14 cellular contexts compared by ENCODE assay signal in the genomic region with DNA sequence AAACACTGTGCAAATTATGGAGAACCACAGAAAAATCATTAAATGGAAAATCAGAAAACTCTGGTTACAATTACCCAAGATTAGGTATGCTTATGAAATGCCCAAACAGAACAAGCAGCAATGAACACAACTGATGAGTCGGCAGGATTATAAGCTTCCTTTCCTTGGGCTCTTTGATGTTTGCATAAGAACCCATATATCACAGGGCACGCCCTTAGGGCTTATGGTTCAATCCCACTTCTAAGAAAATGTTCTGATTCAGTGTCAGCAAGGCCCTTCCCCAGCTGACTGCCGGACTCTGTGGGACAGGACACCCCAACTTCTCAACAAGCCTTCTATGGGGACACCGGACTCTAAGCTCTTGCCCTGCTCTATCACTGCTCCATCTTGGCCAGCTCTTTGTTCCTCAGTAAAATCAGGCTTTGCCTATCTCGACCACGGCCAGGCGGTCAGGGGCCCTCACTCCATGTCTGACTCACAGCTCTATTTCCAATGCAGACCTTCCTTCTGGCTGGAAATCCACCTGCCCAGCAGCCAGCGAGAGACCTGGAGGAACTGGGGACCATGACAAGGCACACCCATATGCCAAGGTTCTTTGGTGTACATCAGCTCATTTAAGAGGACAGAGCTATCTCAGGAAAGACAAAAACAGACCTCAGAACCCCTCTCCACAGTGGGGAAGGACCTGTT. TPM values are rescaled to one million over a fixed set of nuclear protein-coding genes. Genes with fewer than 3 reads are reported as not detected.
DNase-seq lines count a peak whose midpoint lies in the region; ATAC-seq, FAIRE-seq and TF ChIP-seq lines count a peak whose summit lies in the region.
"Had no signal": no experiment of that assay in that cellular context is flagged by ENCODE, and none has a peak within 500 bp of the region (broad histone marks: within the 10 kb centered on the region; RNA-seq: fewer than 3 reads in every experiment).

No MANE protein-coding gene starts in this region.

- POLR2A ChIA-PET in activated CD8-positive, alpha-beta T cell treated with anti-CD3 and anti-CD28 coated beads, Interleukin-2, amount 10 ng/mL, durations not matched to agents 7 days and 5 days (lab: Charles Lee) = no interaction called here
- POLR2A ChIA-PET in HepG2 (lab: Yijun Ruan, JAX) = no interaction called here

- no peak overlapping the region for H3K14ac ChIP-seq in H9 (ENCODE audit: insufficient read depth, low read length)

- H3K36me3 Mint-ChIP-seq in H9 (ENCODE audit: insufficient read depth in 1 of 3, low read depth in 3 of 3) = peaks cover 56 to 87% (median 74%) of the 10 kb centered on the region in 3 experiments; a peak in 6 of 7 replicates
- peaks cover 71% of the 10 kb centered on the region for H3K36me3 Mint-ChIP-seq in activated CD8-positive, alpha-beta T cell treated with anti-CD3 and anti-CD28 coated beads, Interleukin-2, amount 10 ng/mL, durations not matched to agents 7 days and 5 days (ENCODE audit: low read depth)

- H3K56ac ChIP-seq in H9 (ENCODE audit: insufficient read length, low read depth, low read length) = no peak overlapping the region

- DNase-seq in AML-193 (lab: John Stamatoyannopoulos, UW) (peak; percentile 8 to 40), H9 (no peak), HepG2 (ENCODE audit: low spot score) (no peak), NCI-H2196 (lab: John Stamatoyannopoulos, UW; ENCODE audit: unreplicated experiment) (no peak), D341Med (ENCODE audit: low spot score) (no peak), brain microvascular endothelial cell (no peak)
- no peak for DNase-seq in activated CD8-positive, alpha-beta T cell treated with anti-CD3 and anti-CD28 coated beads, Interleukin-2, amount 10 ng/mL, durations not matched to agents 7 days and 5 days
- DNase-seq: heart right ventricle; Karpas-422; stimulated activated CD4-positive, alpha-beta T cell treated with anti-CD3 and anti-CD28 coated beads, Interleukin-1b, Interleukin-23, amount 100 ng/mL, for 48 hours; T-helper 1 cell had no signal

- H3K23me2 ChIP-seq in H9 (ENCODE audit: insufficient read length, low read depth, low read length, poor library complexity, severe bottlenecking) = no peaks in the 10 kb centered on the region

- peaks cover 5% of the 10 kb centered on the region for H3K79me1 ChIP-seq in H9 (ENCODE audit: insufficient read depth, low read depth, low read length, poor library complexity, severe bottlenecking)

- H3K4me1 ChIP-seq in H9 (ENCODE audit: insufficient read depth, low read length) (no peaks in the 10 kb centered on the region), HepG2 (ENCODE audit: insufficient read depth, low read length) (no peaks in the 10 kb centered on the region)

- H3K36me3 ChIP-seq in HepG2 (replicated peaks in 1 of 2; ENCODE audit: control insufficient read depth in 1 of 2, insufficient read depth in 2 of 2, low read length in 2 of 2) (peaks cover 65 to 96% of the 10 kb centered on the region in 2 experiments), brain microvascular endothelial cell (replicated peaks) (peaks cover 77% of the 10 kb centered on the region)

- H4K20me1 ChIP-seq in H9 (ENCODE audit: control insufficient read depth, insufficient read depth, insufficient read length) (no peaks in the 10 kb centered on the region), HepG2 (ENCODE audit: insufficient read depth, low read length) (peaks cover 16% of the 10 kb centered on the region; the same call in 1 of the 2 replicates)

- no peaks in the 10 kb centered on the region for H3K27me3 Mint-ChIP-seq in H9 (ENCODE audit: low read depth)
- no peaks in the 10 kb centered on the region for H3K27me3 Mint-ChIP-seq in activated CD8-positive, alpha-beta T cell treated with anti-CD3 and anti-CD28 coated beads, Interleukin-2, amount 10 ng/mL, durations not matched to agents 7 days and 5 days (ENCODE audit: low read depth)

- no peak overlapping the region for H3K4me3 Mint-ChIP-seq in H9
- no peak overlapping the region for H3K4me3 Mint-ChIP-seq in activated CD8-positive, alpha-beta T cell treated with anti-CD3 and anti-CD28 coated beads, Interleukin-2, amount 10 ng/mL, durations not matched to agents 7 days and 5 days

- H3K9me3 ChIP-seq in H9 (ENCODE audit: control insufficient read depth, low read depth, low read length) (no peaks in the 10 kb centered on the region), HepG2 (ENCODE audit: low read length) (no peaks in the 10 kb centered on the region)
- H3K9me3 ChIP-seq: BLaER1 treated with 17β-estradiol and CSF1 and Interleukin-3, amounts not matched to agents 10 nM and 100 nM; heart right ventricle had no signal

- H3K27ac Mint-ChIP-seq in H9 = peak overlapping the region in 2 of 3 experiments; percentile 81 to 86; a peak in 4 of 7 replicates
- H3K27ac Mint-ChIP-seq in activated CD8-positive, alpha-beta T cell treated with anti-CD3 and anti-CD28 coated beads, Interleukin-2, amount 10 ng/mL, durations not matched to agents 7 days and 5 days = peak overlapping the region; percentile 23

- TF ChIP-seq RAD21 in HepG2 (CRISPR knock-in tag; IDR thresholded peaks at IDR 0.05) = no peak

- WGBS in H9 (ENCODE audit: extremely low coverage, insufficient read length, low lambda C conversion rate) = no CpG with 5 or more reads among the region's 8 CpGs
- 95% methylated on average over 8 of the region's 8 CpGs for WGBS in HepG2 (ENCODE audit: low lambda C conversion rate)

- H3K79me2 ChIP-seq in H9 (ENCODE audit: insufficient read depth, low read length) = no peaks in the 10 kb centered on the region; the same call in 1 of the 2 replicates
- peaks cover 9% of the 10 kb centered on the region for H3K79me2 ChIP-seq in HepG2 (ENCODE audit: insufficient read depth, low read length)

- no peak for FAIRE-seq in HepG2 (lab: Jason Lieb, UNC)

- H4K5ac ChIP-seq in H9 (ENCODE audit: insufficient read length, low read depth, low read length) = no peak overlapping the region

- CTCF ChIA-PET in activated CD8-positive, alpha-beta T cell treated with anti-CD3 and anti-CD28 coated beads, Interleukin-2, amount 10 ng/mL, durations not matched to agents 7 days and 5 days (lab: Charles Lee) = interaction anchor here (1.0 to 4.1 kb wide), 3 partner anchors 13 to 100 kb away, joined by 3 to 30 read pairs (median 9); no protein-coding TSS in a partner anchor
- CTCF ChIA-PET in HepG2 (lab: Yijun Ruan, JAX; ENCODE audit: low intra/inter-chr PET ratio, low total read pairs) = no interaction called here

- H2BK5ac ChIP-seq in H9 (ENCODE audit: insufficient read length, low read length) = no peak overlapping the region

- no peak overlapping the region for H2AFZ ChIP-seq in H9 (ENCODE audit: low read length)
- H2AFZ ChIP-seq in HepG2 (ENCODE audit: low read length) = no peak overlapping the region

- no peak overlapping the region for H3K27ac ChIP-seq in H9 (ENCODE audit: insufficient read length, low read depth, low read length)
- no peak overlapping the region for H3K27ac ChIP-seq in HepG2 (ENCODE audit: extremely low read length, insufficient read depth, low read length)
- no peak overlapping the region for H3K27ac ChIP-seq in brain microvascular endothelial cell
- H3K27ac ChIP-seq: heart right ventricle had no signal

- no peak for TF ChIP-seq CTCF in H9 (conservative IDR thresholded peaks at IDR 0.05)
- no peak for TF ChIP-seq CTCF in HepG2 (CRISPR knock-in tag; IDR thresholded peaks at IDR 0.05)
- TF ChIP-seq CTCF in brain microvascular endothelial cell (IDR thresholded peaks at IDR 0.05; ENCODE audit: low read depth, low read length, missing control alignments) = no peak

- no peak for TF ChIP-seq POLR2A in HepG2 (IDR thresholded peaks at IDR 0.05; ENCODE audit: insufficient read depth in 1 of 2, low read depth in 2 of 2, low read length in 2 of 2)

- no peaks in the 10 kb centered on the region for H3K9me3 Mint-ChIP-seq in H9
- no peaks in the 10 kb centered on the region for H3K9me3 Mint-ChIP-seq in activated CD8-positive, alpha-beta T cell treated with anti-CD3 and anti-CD28 coated beads, Interleukin-2, amount 10 ng/mL, durations not matched to agents 7 days and 5 days (ENCODE audit: insufficient read depth)

- no peak overlapping the region for H3K4me3 ChIP-seq in HepG2 (replicated peaks in 1 of 3; ENCODE audit: insufficient read depth in 1 of 3, low read depth in 2 of 3, low read length in 3 of 3)
- H3K4me3 ChIP-seq in brain microvascular endothelial cell (ENCODE audit: low read depth, low read length) = no peak overlapping the region
- H3K4me3 ChIP-seq: BLaER1 treated with 17β-estradiol and CSF1 and Interleukin-3, amounts not matched to agents 10 nM and 100 nM; heart right ventricle had no signal

- H3K4ac ChIP-seq in H9 (ENCODE audit: low read depth, low read length) = no peak overlapping the region

- H2BK12ac ChIP-seq in H9 (ENCODE audit: insufficient read length, low read depth, low read length) = no peak overlapping the region

- H2BK20ac ChIP-seq in H9 (ENCODE audit: low read depth, low read length, poor library complexity, severe bottlenecking) = no peak overlapping the region

- in situ Hi-C loops in HepG2 (cut with HindIII; ENCODE audit: extremely low pct_ligation_motif_present, low pct_unique_long_range_greater_than_20kb) (no loop called here), brain microvascular endothelial cell (cut with HindIII; ENCODE audit: low pct_ligation_motif_present, low sequenced_read_pairs) (no loop called here)

- H3K18ac ChIP-seq in H9 (ENCODE audit: insufficient read length, low read depth, low read length) = no peak overlapping the region

- no peak overlapping the region for H2AK5ac ChIP-seq in H9 (ENCODE audit: insufficient read length, low read length)

- intact Hi-C loops in HepG2 (cut with micrococcal nuclease; ENCODE audit: unreplicated experiment) = loop anchor here (5.0 kb wide), 1 partner anchor 228 kb away; no protein-coding TSS in a partner anchor

- BruUV-seq in HepG2 (replicated peaks; lab: Mats Ljungman, UMichigan) = no TSS peak

- H3K27me3 ChIP-seq in H9 (ENCODE audit: insufficient read depth, low read length) (no peaks in the 10 kb centered on the region), HepG2 (ENCODE audit: control insufficient read depth in 1 of 2, insufficient read depth in 2 of 2, low read length in 2 of 2) (no peaks in the 10 kb centered on the region), brain microvascular endothelial cell (replicated peaks) (no peaks in the 10 kb centered on the region)
- H3K27me3 ChIP-seq: BLaER1 treated with 17β-estradiol and CSF1 and Interleukin-3, amounts not matched to agents 10 nM and 100 nM; heart right ventricle had no signal

- no peak overlapping the region for H3K4me2 ChIP-seq in H9 (ENCODE audit: insufficient read depth, insufficient read length, low read length)
- no peak overlapping the region for H3K4me2 ChIP-seq in HepG2 (ENCODE audit: low read depth, low read length)

- no peak overlapping the region for H3T11ph ChIP-seq in H9 (ENCODE audit: low read length)

- H4K91ac ChIP-seq in H9 (ENCODE audit: insufficient read length, low read depth, low read length) = no peak overlapping the region

- H2BK15ac ChIP-seq in H9 (ENCODE audit: low read depth, low read length) = no peak overlapping the region

- no peak overlapping the region for H2BK120ac ChIP-seq in H9 (ENCODE audit: low read depth, low read length, poor library complexity, severe bottlenecking)

- TF ChIP-seq EP300 in HepG2 (IDR thresholded peaks at IDR 0.05; ENCODE audit: low read depth in 2 of 2, low read length in 2 of 2) = no peak
- TF ChIP-seq EP300 in HepG2 (CRISPR knock-in tag; IDR thresholded peaks at IDR 0.05; ENCODE audit: borderline replicate concordance) = no peak

- peak; percentile 49 for ATAC-seq in activated CD8-positive, alpha-beta T cell treated with anti-CD3 and anti-CD28 coated beads, Interleukin-2, amount 10 ng/mL, durations not matched to agents 7 days and 5 days
- ATAC-seq in HepG2 = no peak
- no peak for ATAC-seq in GM21737 (IDR thresholded peaks at IDR 0.05; ENCODE audit: unreplicated experiment)

- no peak overlapping the region for H4K8ac ChIP-seq in H9 (replicated peaks; ENCODE audit: insufficient read length, low read depth, low read length)

- H3K23ac ChIP-seq in H9 (ENCODE audit: insufficient read length, low read depth, low read length) = no peak overlapping the region

- H3K9ac ChIP-seq in H9 (ENCODE audit: extremely low read depth, insufficient read length, low read length) (no peak overlapping the region), HepG2 (ENCODE audit: insufficient read depth, low read depth, low read length) (no peak overlapping the region)

- peaks cover 16 to 20% of the 10 kb centered on the region in 2 experiments for H3K4me1 Mint-ChIP-seq in H9
- H3K4me1 Mint-ChIP-seq in activated CD8-positive, alpha-beta T cell treated with anti-CD3 and anti-CD28 coated beads, Interleukin-2, amount 10 ng/mL, durations not matched to agents 7 days and 5 days (ENCODE audit: low read depth) = peaks cover 40% of the 10 kb centered on the region

RNA-seq across cellular contexts. Expression of a gene that starts 26.8 kb away (rescaled TPM):
- total RNA-seq in H9 (2021) (not detected in 2 replicates), HepG2 (2016; rRNA removed; fragmentation: Illumina TruSeq; extraction: Trizol) (not detected in 2 replicates)
- total RNA-seq in activated CD8-positive, alpha-beta T cell treated with anti-CD3 and anti-CD28 coated beads, Interleukin-2, amount 10 ng/mL, durations not matched to agents 7 days and 5 days = not detected
- total RNA-seq in HepG2 (2016; cell fraction: cytosol; rRNA removed; fragmentation: Illumina TruSeq; extraction: Trizol; ENCODE audit: low read depth) = not detected in 2 replicates
- not detected in 2 replicates for total RNA-seq in HepG2 (2016; cell fraction: insoluble cytoplasmic fraction; rRNA removed; fragmentation: Illumina TruSeq; extraction: Trizol)
- 0.19 TPM in 1 of 2 replicates, not detected in the other for total RNA-seq in HepG2 (2016; cell fraction: membrane; rRNA removed; fragmentation: Illumina TruSeq; extraction: Trizol)
- total RNA-seq in HepG2 (2016; cell fraction: nucleus; rRNA removed; fragmentation: Illumina TruSeq; extraction: Trizol) = not detected in 2 replicates
- polyA plus RNA-seq in HepG2 (2011; rRNA removed) = 0.14 TPM in 1 of 2 replicates, not detected in the other
- polyA plus RNA-seq in HepG2 (2011; cell fraction: cytosol; rRNA removed) = not detected in 2 replicates
- polyA plus RNA-seq in HepG2 (2011; cell fraction: nucleus; rRNA removed) = not detected in 2 replicates
- not detected in 2 replicates for polyA plus RNA-seq in HepG2 (2012)
- not detected in 2 replicates for polyA plus RNA-seq in HepG2 (2016; cell fraction: cytosol; fragmentation: Illumina TruSeq; extraction: Trizol; ENCODE audit: low read depth)
- not detected in 2 replicates for polyA plus RNA-seq in HepG2 (2016; cell fraction: insoluble cytoplasmic fraction; fragmentation: Illumina TruSeq; extraction: Trizol; ENCODE audit: low read depth)
- not detected in 2 replicates for polyA plus RNA-seq in HepG2 (2016; cell fraction: membrane; fragmentation: Illumina TruSeq; extraction: Trizol; ENCODE audit: low read depth)
- not detected in 2 replicates for polyA plus RNA-seq in HepG2 (2016; cell fraction: nucleus; fragmentation: Illumina TruSeq; extraction: Trizol; ENCODE audit: insufficient read depth, low read depth)
- polyA minus RNA-seq in HepG2 (2011; rRNA and poly(A)+ RNA removed; ENCODE audit: low replicate concordance) = 0.12 TPM in 1 of 2 replicates, not detected in the other
- not detected in 2 replicates for polyA minus RNA-seq in HepG2 (2011; cell fraction: cytosol; rRNA and poly(A)+ RNA removed)
- not detected in 2 replicates for polyA minus RNA-seq in HepG2 (2011; cell fraction: nucleus; rRNA and poly(A)+ RNA removed)
- total RNA-seq: heart right ventricle, lower leg skin had no signal
- polyA plus RNA-seq: heart right ventricle had no signal

RNA-seq across cellular contexts. Expression of a gene that starts 40.1 kb away (rescaled TPM):
- 194 and 195 TPM in 2 replicates for total RNA-seq in H9 (2021)
- 100 to 1,000 TPM; 209 to 217 TPM for total RNA-seq in activated CD8-positive, alpha-beta T cell treated with anti-CD3 and anti-CD28 coated beads, Interleukin-2, amount 10 ng/mL, durations not matched to agents 7 days and 5 days
- 345 and 349 TPM in 2 replicates for total RNA-seq in HepG2 (2016; rRNA removed; fragmentation: Illumina TruSeq; extraction: Trizol)
- total RNA-seq in HepG2 (2016; cell fraction: cytosol; rRNA removed; fragmentation: Illumina TruSeq; extraction: Trizol; ENCODE audit: low read depth) = 202 and 227 TPM in 2 replicates
- 351 and 370 TPM in 2 replicates for total RNA-seq in HepG2 (2016; cell fraction: insoluble cytoplasmic fraction; rRNA removed; fragmentation: Illumina TruSeq; extraction: Trizol)
- 185 and 210 TPM in 2 replicates for total RNA-seq in HepG2 (2016; cell fraction: membrane; rRNA removed; fragmentation: Illumina TruSeq; extraction: Trizol)
- total RNA-seq in HepG2 (2016; cell fraction: nucleus; rRNA removed; fragmentation: Illumina TruSeq; extraction: Trizol) = 126 and 138 TPM in 2 replicates
- polyA plus RNA-seq in HepG2 (2011; rRNA removed) = 173 and 193 TPM in 2 replicates
- polyA plus RNA-seq in HepG2 (2011; cell fraction: cytosol; rRNA removed) = 139 and 221 TPM in 2 replicates
- polyA plus RNA-seq in HepG2 (2011; cell fraction: nucleus; rRNA removed) = 209 and 223 TPM in 2 replicates
- 167 and 252 TPM in 2 replicates for polyA plus RNA-seq in HepG2 (2012)
- 224 and 244 TPM in 2 replicates for polyA plus RNA-seq in HepG2 (2016; cell fraction: cytosol; fragmentation: Illumina TruSeq; extraction: Trizol; ENCODE audit: low read depth)
- 425 and 448 TPM in 2 replicates for polyA plus RNA-seq in HepG2 (2016; cell fraction: insoluble cytoplasmic fraction; fragmentation: Illumina TruSeq; extraction: Trizol; ENCODE audit: low read depth)
- 197 and 214 TPM in 2 replicates for polyA plus RNA-seq in HepG2 (2016; cell fraction: membrane; fragmentation: Illumina TruSeq; extraction: Trizol; ENCODE audit: low read depth)
- 269 and 287 TPM in 2 replicates for polyA plus RNA-seq in HepG2 (2016; cell fraction: nucleus; fragmentation: Illumina TruSeq; extraction: Trizol; ENCODE audit: insufficient read depth, low read depth)
- polyA minus RNA-seq in HepG2 (2011; rRNA and poly(A)+ RNA removed; ENCODE audit: low replicate concordance) = 186 and 379 TPM in 2 replicates
- 166 and 175 TPM in 2 replicates for polyA minus RNA-seq in HepG2 (2011; cell fraction: cytosol; rRNA and poly(A)+ RNA removed)
- 55.6 and 67.6 TPM in 2 replicates for polyA minus RNA-seq in HepG2 (2011; cell fraction: nucleus; rRNA and poly(A)+ RNA removed)

RNA-seq across cellular contexts. Expression of a gene that starts 54.8 kb away (rescaled TPM):
- total RNA-seq in H9 (2021) = 182 and 192 TPM in 2 replicates
- 100 to 1,000 TPM; 134 to 144 TPM for total RNA-seq in activated CD8-positive, alpha-beta T cell treated with anti-CD3 and anti-CD28 coated beads, Interleukin-2, amount 10 ng/mL, durations not matched to agents 7 days and 5 days
- total RNA-seq in HepG2 (2016; rRNA removed; fragmentation: Illumina TruSeq; extraction: Trizol) = 173 and 177 TPM in 2 replicates
- 42.2 and 47.1 TPM in 2 replicates for total RNA-seq in HepG2 (2016; cell fraction: cytosol; rRNA removed; fragmentation: Illumina TruSeq; extraction: Trizol; ENCODE audit: low read depth)
- 166 and 185 TPM in 2 replicates for total RNA-seq in HepG2 (2016; cell fraction: insoluble cytoplasmic fraction; rRNA removed; fragmentation: Illumina TruSeq; extraction: Trizol)
- total RNA-seq in HepG2 (2016; cell fraction: membrane; rRNA removed; fragmentation: Illumina TruSeq; extraction: Trizol) = 53.5 and 58.7 TPM in 2 replicates
- total RNA-seq in HepG2 (2016; cell fraction: nucleus; rRNA removed; fragmentation: Illumina TruSeq; extraction: Trizol) = 231 and 239 TPM in 2 replicates
- 52.5 and 58.4 TPM in 2 replicates for polyA plus RNA-seq in HepG2 (2011; rRNA removed)
- 16.6 and 26.6 TPM in 2 replicates for polyA plus RNA-seq in HepG2 (2011; cell fraction: cytosol; rRNA removed)
- 77.7 and 102 TPM in 2 replicates for polyA plus RNA-seq in HepG2 (2011; cell fraction: nucleus; rRNA removed)
- 151 and 152 TPM in 2 replicates for polyA plus RNA-seq in HepG2 (2012)
- polyA plus RNA-seq in HepG2 (2016; cell fraction: cytosol; fragmentation: Illumina TruSeq; extraction: Trizol; ENCODE audit: low read depth) = 5.3 and 6.8 TPM in 2 replicates
- polyA plus RNA-seq in HepG2 (2016; cell fraction: insoluble cytoplasmic fraction; fragmentation: Illumina TruSeq; extraction: Trizol; ENCODE audit: low read depth) = 200 and 216 TPM in 2 replicates
- polyA plus RNA-seq in HepG2 (2016; cell fraction: membrane; fragmentation: Illumina TruSeq; extraction: Trizol; ENCODE audit: low read depth) = 18.6 and 26.0 TPM in 2 replicates
- polyA plus RNA-seq in HepG2 (2016; cell fraction: nucleus; fragmentation: Illumina TruSeq; extraction: Trizol; ENCODE audit: insufficient read depth, low read depth) = 243 and 249 TPM in 2 replicates
- polyA minus RNA-seq in HepG2 (2011; rRNA and poly(A)+ RNA removed; ENCODE audit: low replicate concordance) = 135 and 250 TPM in 2 replicates
- 49.2 and 87.1 TPM in 2 replicates for polyA minus RNA-seq in HepG2 (2011; cell fraction: cytosol; rRNA and poly(A)+ RNA removed)
- polyA minus RNA-seq in HepG2 (2011; cell fraction: nucleus; rRNA and poly(A)+ RNA removed) = 329 and 403 TPM in 2 replicates

Comparison
In these comparisons a context has a peak if more than half of its experiments do, and no peak if none do; other contexts are left out.
1. DNase-seq: peak in AML-193 (2 of 2); none in H9 (single experiment), activated CD8-positive, alpha-beta T cell treated with anti-CD3 and anti-CD28 coated beads, Interleukin-2, amount 10 ng/mL, durations not matched to agents 7 days and 5 days (single experiment), HepG2 (single experiment), NCI-H2196 (single experiment), D341Med (single experiment) and brain microvascular endothelial cell (single experiment).